9 cellular contexts compared by ENCODE assay signal in genomic region chr12:124399622-124400021, GRCh38.
DNase-seq lines count a peak whose midpoint lies in the region; ATAC-seq and TF ChIP-seq lines count a peak whose summit lies in the region.
"Had no signal": no experiment of that assay in that cellular context is flagged by ENCODE, and none has a peak within 500 bp of the region (broad histone marks: within the 10 kb centered on the region; RNA-seq: fewer than 3 reads in every experiment).

No MANE protein-coding gene starts in this region.

- DNase-seq in BJ (ENCODE audit: low read depth) (no peak), HFFc6 (no peak), left ventricle myocardium superior (peak; percentile 72), stomach (no peak), DMS153 (lab: John Stamatoyannopoulos, UW) (no peak)
- DNase-seq in activated CD8-positive, alpha-beta memory T cell treated with anti-CD3 and anti-CD28 coated beads, Interleukin-2, amount 50 U/mL, for 4 hours, result peak; percentile 37

- H3K4me1 ChIP-seq in stomach, result peaks cover 65 to 91% (median 75%) of the 10 kb centered on the region in 4 donors
- H3K4me1 ChIP-seq: HAP-1 had no signal

- H3K27me3 ChIP-seq in BJ (ENCODE audit: control insufficient read depth, insufficient read depth, low read length) (no peaks in the 10 kb centered on the region), stomach (no peaks in the 10 kb centered on the region)

- no peak for TF ChIP-seq EP300 in stomach (IDR thresholded peaks at IDR 0.05)

- TF ChIP-seq CTCF in BJ (IDR thresholded peaks at IDR 0.05; ENCODE audit: insufficient read depth, low read depth, low read length), result peak; percentile 75
- TF ChIP-seq CTCF in HFFc6 (IDR thresholded peaks at IDR 0.05), result peak; percentile 83
- TF ChIP-seq CTCF in stomach (IDR thresholded peaks at IDR 0.05), result peak in 5 of 7 experiments; percentile 23 to 70 (median 58)

- intact Hi-C loops in left ventricle myocardium superior (cut with micrococcal nuclease) (no loop called here), stomach (cut with DNase I; ENCODE audit: low total_unique reads) (no loop called here)

- H3K36me3 ChIP-seq in BJ (ENCODE audit: control insufficient read depth, insufficient read depth, low read length) (peaks cover 39% of the 10 kb centered on the region), stomach (peaks cover 43 to 82% (median 65%) of the 10 kb centered on the region in 4 donors)

- no peaks in the 10 kb centered on the region for H3K9me3 Mint-ChIP-seq in HFFc6

- peaks cover 8% of the 10 kb centered on the region for H3K27me3 Mint-ChIP-seq in HFFc6 (ENCODE audit: insufficient read depth)

- H3K27ac ChIP-seq in stomach, result peak overlapping the region in 4 of 5 donors; percentile 87 to 95 (median 92)

- H3K9me3 ChIP-seq in stomach, result no peaks in the 10 kb centered on the region
- H3K9me3 ChIP-seq: HAP-1 had no signal

- peaks cover 21% of the 10 kb centered on the region; the same call in 1 of the 2 replicates for H3K36me3 Mint-ChIP-seq in HFFc6 (ENCODE audit: low read depth)

- 58 to 68% (median 60%) methylated on average over 10 to 11 of the region's 11 CpGs for WGBS in stomach, 5 donors

- no peak overlapping the region for H3K4me3 Mint-ChIP-seq in HFFc6

- POLR2A ChIA-PET in BJ (lab: Charles Lee), result no interaction called here

- H3K4me1 Mint-ChIP-seq in HFFc6 (ENCODE audit: low read depth), result peaks cover 31% of the 10 kb centered on the region

- no peak for TF ChIP-seq POLR2A in stomach (IDR thresholded peaks at IDR 0.05)

- ATAC-seq in left ventricle myocardium superior (no peak), HG03439 (IDR thresholded peaks at IDR 0.05; ENCODE audit: unreplicated experiment) (no peak), HG03097 (IDR thresholded peaks at IDR 0.05; ENCODE audit: low FRiP score, unreplicated experiment) (no peak)

- H3K4me3 ChIP-seq in BJ (ENCODE audit: low read depth, low read length), result no peak overlapping the region
- H3K4me3 ChIP-seq in stomach, result no peak overlapping the region
- H3K4me3 ChIP-seq: HAP-1 had no signal

- no peak overlapping the region for H3K27ac Mint-ChIP-seq in HFFc6

- CTCF ChIA-PET in BJ (lab: Yijun Ruan, JAX), result interaction anchor here (0.6 to 3.5 kb wide), 10 partner anchors 10 to 538 kb away, joined by 3 to 27 read pairs (median 4); no protein-coding TSS in a partner anchor

Comparison
In these comparisons a context has a peak if more than half of its experiments do, and no peak if none do; other contexts are left out.
1. DNase-seq: peak in activated CD8-positive, alpha-beta memory T cell treated with anti-CD3 and anti-CD28 coated beads, Interleukin-2, amount 50 U/mL, for 4 hours (single experiment) and left ventricle myocardium superior (single experiment); none in BJ (single experiment), HFFc6 (single experiment), stomach (single experiment) and DMS153 (single experiment).
2. Peak in every context shown above with its lines, with median percentiles within 50 percentile points of each other: CTCF ChIP-seq.